Comparison of ENCODE assay signal across 8 cellular contexts in the genomic region with DNA sequence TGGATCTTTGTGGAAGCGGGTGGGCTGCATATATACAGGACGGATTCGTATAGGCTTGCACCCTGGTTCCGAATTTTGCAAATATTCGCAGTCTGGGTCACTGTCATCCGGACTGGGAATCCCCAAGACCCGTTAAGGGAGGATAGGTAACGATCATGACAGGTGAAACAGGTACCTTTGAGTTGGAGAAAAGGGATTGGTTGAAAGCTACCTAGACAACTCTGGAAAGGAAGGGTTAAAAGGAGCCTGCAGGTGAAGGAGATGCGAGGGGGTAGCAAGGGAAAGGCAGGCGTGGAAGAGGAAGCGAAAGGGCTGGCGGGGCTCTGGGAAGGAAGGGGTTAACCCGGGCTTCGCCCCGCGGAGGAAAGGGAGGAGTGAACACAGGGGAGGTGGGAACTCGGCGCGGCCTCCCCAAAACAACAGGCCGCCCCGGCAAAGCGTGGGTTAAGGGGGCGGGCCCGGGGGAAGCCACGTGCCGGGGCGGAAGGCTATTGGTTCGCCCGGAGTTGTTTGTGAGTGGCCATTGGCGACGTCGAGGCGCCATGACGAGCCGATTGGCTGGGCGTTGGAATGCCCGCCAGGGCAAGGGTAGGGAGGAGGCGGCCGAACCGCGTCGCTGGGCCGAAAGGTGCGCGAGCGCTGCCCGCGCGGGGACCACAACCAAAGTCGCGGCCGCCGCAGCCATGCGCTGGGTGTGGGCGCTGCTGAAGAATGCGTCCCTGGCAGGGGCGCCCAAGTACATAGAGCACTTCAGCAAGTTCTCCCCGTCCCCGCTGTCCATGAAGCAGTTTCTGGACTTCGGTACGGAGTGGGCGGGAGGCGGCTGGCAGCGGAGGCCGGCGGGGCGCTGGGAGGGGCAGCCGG. TPM values are rescaled to one million over a fixed set of nuclear protein-coding genes. Genes with fewer than 3 reads are reported as not detected.
DNase-seq lines count a peak whose midpoint lies in the region; ATAC-seq and TF ChIP-seq lines count a peak whose summit lies in the region.

A gene (plus strand): TSS at position 599 of the 864 bp plus-strand sequence. CDS start 85 bp downstream, at position 684.

- H2AFZ ChIP-seq in smooth muscle cell (ENCODE audit: low read depth) = peak within 1 kb of the TSS; percentile 75

- TF ChIP-seq CTCF in activated B cell treated with CpG ODN at 0.5 μM for 24 hours (IDR thresholded peaks at IDR 0.05) (no peak), cardiac fibroblast (IDR thresholded peaks at IDR 0.05; ENCODE audit: low read depth, low read length) (no peak), smooth muscle cell (IDR thresholded peaks at IDR 0.05; ENCODE audit: borderline replicate concordance, insufficient read depth, poor library complexity, severe bottlenecking) (no peak)

- H3K9me3 Mint-ChIP-seq in activated B cell treated with CpG ODN at 0.5 μM for 24 hours = no peaks in the 10 kb centered on the region

- peak; percentile 98 for DNase-seq in AG08395 (ENCODE audit: low spot score)
- peak; percentile 91 for DNase-seq in NCI-H2227 treated with DMSO at 0.1 percent for 48 hours (lab: John Stamatoyannopoulos, UW)
- peak; percentile 93 for DNase-seq in activated B cell treated with CpG ODN at 0.5 μM for 24 hours
- peak; percentile 95 to 97 for DNase-seq in cardiac fibroblast (ENCODE audit: low read depth in 2 of 2)
- DNase-seq in iPS-NIHi7 (ENCODE audit: extremely low spot score) = peak; percentile 99
- peak; percentile 87 for DNase-seq in smooth muscle cell (lab: John Stamatoyannopoulos, UW; ENCODE audit: unreplicated experiment)

- H3K4me1 ChIP-seq in smooth muscle cell (ENCODE audit: low read depth) = peaks cover 10% of the 10 kb centered on the region

- H3K36me3 Mint-ChIP-seq in activated B cell treated with CpG ODN at 0.5 μM for 24 hours (ENCODE audit: low read depth) = peaks cover 28% of the 10 kb centered on the region

- POLR2A ChIA-PET in activated B cell treated with CpG ODN at 0.5 μM for 24 hours (lab: Charles Lee) = interaction anchor here (0.9 to 2.8 kb wide), 8 partner anchors 35 to 307 kb away, joined by 3 to 18 read pairs (median 4); a partner anchor contains a TSS

- H4K20me1 ChIP-seq in smooth muscle cell (ENCODE audit: low read depth) = no peaks in the 10 kb centered on the region

- no peaks in the 10 kb centered on the region for H3K9me3 ChIP-seq in smooth muscle cell (replicated peaks; ENCODE audit: low read depth)

- H3K4me3 ChIP-seq in cardiac fibroblast (replicated peaks in 1 of 2; ENCODE audit: low read depth in 2 of 2, low read length in 2 of 2) = peak within 1 kb of the TSS; percentile 92
- H3K4me3 ChIP-seq in smooth muscle cell = peak within 1 kb of the TSS; percentile 90

- peaks cover 26% of the 10 kb centered on the region for H3K4me1 Mint-ChIP-seq in activated B cell treated with CpG ODN at 0.5 μM for 24 hours

- intact Hi-C loops in activated B cell treated with CpG ODN at 0.5 μM for 24 hours (cut with micrococcal nuclease) = loop anchor here (1.0 to 10.0 kb wide), 11 partner anchors 22 to 420 kb away; a partner anchor contains a TSS

- CTCF ChIA-PET in activated B cell treated with CpG ODN at 0.5 μM for 24 hours (lab: Charles Lee) = interaction anchor here (0.6 to 3.1 kb wide), 33 partner anchors 9 to 661 kb away, joined by 3 to 37 read pairs (median 5); a partner anchor contains a TSS

- peak within 1 kb of the TSS; percentile 97 for H3K4me2 ChIP-seq in smooth muscle cell

- no peaks in the 10 kb centered on the region for H3K27me3 ChIP-seq in smooth muscle cell (ENCODE audit: low read depth)

- peak; percentile 86 for ATAC-seq in GM18909 (IDR thresholded peaks at IDR 0.05; ENCODE audit: poor library complexity, unreplicated experiment)
- ATAC-seq in HG03175 (IDR thresholded peaks at IDR 0.05; ENCODE audit: unreplicated experiment) = peak; percentile 92
- ATAC-seq in activated B cell treated with CpG ODN at 0.5 μM for 24 hours (ENCODE audit: low read depth) = peak; percentile 91

- H3K27me3 Mint-ChIP-seq in activated B cell treated with CpG ODN at 0.5 μM for 24 hours = no peaks in the 10 kb centered on the region

- 2% methylated on average over 55 of the region's 68 CpGs for WGBS in smooth muscle cell (ENCODE audit: low lambda C conversion rate)

- H3K27ac Mint-ChIP-seq in activated B cell treated with CpG ODN at 0.5 μM for 24 hours = peak within 1 kb of the TSS; percentile 94

- H3K4me3 Mint-ChIP-seq in activated B cell treated with CpG ODN at 0.5 μM for 24 hours = peak within 1 kb of the TSS; percentile 96

- H3K36me3 ChIP-seq in smooth muscle cell (ENCODE audit: low read depth) = no peaks in the 10 kb centered on the region

- peaks cover 8% of the 10 kb centered on the region for H3K79me2 ChIP-seq in smooth muscle cell (ENCODE audit: low read depth)

- peaks cover 3% of the 10 kb centered on the region for H3F3A ChIP-seq in smooth muscle cell (ENCODE audit: low read depth)

- peak within 1 kb of the TSS; percentile 84 for H3K9ac ChIP-seq in smooth muscle cell (ENCODE audit: low read depth)

- H3K27ac ChIP-seq in smooth muscle cell (ENCODE audit: low read depth) = peak within 1 kb of the TSS; percentile 18

RNA-seq across cellular contexts. Expression of the gene that starts here (rescaled TPM):
- total RNA-seq in activated B cell treated with CpG ODN at 0.5 μM for 24 hours (15.9 and 16.2 TPM in 2 replicates), smooth muscle cell (21.7 and 28.2 TPM in 2 replicates)
- polyA plus RNA-seq in smooth muscle cell = 34.3 and 36.5 TPM in 2 replicates

Comparison
In these comparisons a context has a peak if more than half of its experiments do, and no peak if none do; other contexts are left out.
1. Peak in every context shown above with its lines: DNase-seq, ATAC-seq, H3K4me3 ChIP-seq and H3K27ac ChIP-seq.